ENCODE assay signal across 8 cellular contexts in genomic region chr18:56869189-56869777, GRCh38.
DNase-seq lines count a peak whose midpoint lies in the region; ATAC-seq, FAIRE-seq and TF ChIP-seq lines count a peak whose summit lies in the region.

No MANE protein-coding gene starts in this region.

- intact Hi-C loops in PC-9 (cut with micrococcal nuclease; ENCODE audit: unreplicated experiment): loop anchor here (2.0 kb wide), 1 partner anchor 570 kb away; no protein-coding TSS in a partner anchor
- intact Hi-C loops in activated T-helper 2 cell treated with anti-CD3 and anti-CD28 coated beads, Interferon-gamma antibody, Interleukin-2, Interleukin-4, amounts not matched to agents 10 μg/mL and 5 μg/mL and 100 μg/mL, durations not matched to agents 14 hours and 24 hours and 36 hours (cut with micrococcal nuclease): loop anchor here (5.0 kb wide), 1 partner anchor 568 kb away; the partner anchor contains the start of gene ONECUT2

- no peaks in the 10 kb centered on the region for H3F3A ChIP-seq in PC-9 (ENCODE audit: insufficient read depth, low read depth)

- no peaks in the 10 kb centered on the region for H3K36me3 ChIP-seq in PC-9 (ENCODE audit: low read depth)

- H3K4me3 Mint-ChIP-seq in nephron: no peak overlapping the region
- H3K4me3 Mint-ChIP-seq in activated T-helper 2 cell treated with anti-CD3 and anti-CD28 coated beads, Interferon-gamma antibody, Interleukin-2, Interleukin-4, amounts not matched to agents 10 μg/mL and 5 μg/mL and 100 μg/mL, durations not matched to agents 14 hours and 24 hours and 36 hours (ENCODE audit: low read depth): no peak overlapping the region

- no peak overlapping the region for H3K27ac ChIP-seq in PC-9

- H3K4me1 Mint-ChIP-seq in nephron: peaks cover 10% of the 10 kb centered on the region
- peaks cover 6% of the 10 kb centered on the region for H3K4me1 Mint-ChIP-seq in activated T-helper 2 cell treated with anti-CD3 and anti-CD28 coated beads, Interferon-gamma antibody, Interleukin-2, Interleukin-4, amounts not matched to agents 10 μg/mL and 5 μg/mL and 100 μg/mL, durations not matched to agents 14 hours and 24 hours and 36 hours (ENCODE audit: low read depth)

- H3K27me3 ChIP-seq in PC-9 (ENCODE audit: insufficient read depth, low read depth): no peaks in the 10 kb centered on the region

- POLR2A ChIA-PET in PC-9 (lab: Charles Lee; ENCODE audit: unreplicated experiment): interaction anchor here (0.6 kb wide), 1 partner anchor 236 kb away, joined by 3 read pairs; no protein-coding TSS in a partner anchor

- H3K79me2 ChIP-seq in PC-9 (ENCODE audit: low read depth): no peaks in the 10 kb centered on the region

- no peak overlapping the region for H3K27ac Mint-ChIP-seq in nephron
- H3K27ac Mint-ChIP-seq in activated T-helper 2 cell treated with anti-CD3 and anti-CD28 coated beads, Interferon-gamma antibody, Interleukin-2, Interleukin-4, amounts not matched to agents 10 μg/mL and 5 μg/mL and 100 μg/mL, durations not matched to agents 14 hours and 24 hours and 36 hours: no peak overlapping the region

- TF ChIP-seq CTCF in LNCAP (IDR thresholded peaks at IDR 0.05) (peak; percentile 87), PC-9 (conservative IDR thresholded peaks at IDR 0.05) (peak; percentile 85), nephron (IDR thresholded peaks at IDR 0.05; ENCODE audit: unreplicated experiment in 3 of 3) (peak; percentile 64 to 72 (median 65))

- H3K9me3 Mint-ChIP-seq in nephron: no peaks in the 10 kb centered on the region
- H3K9me3 Mint-ChIP-seq in activated T-helper 2 cell treated with anti-CD3 and anti-CD28 coated beads, Interferon-gamma antibody, Interleukin-2, Interleukin-4, amounts not matched to agents 10 μg/mL and 5 μg/mL and 100 μg/mL, durations not matched to agents 14 hours and 24 hours and 36 hours: no peaks in the 10 kb centered on the region

- H3K9me3 ChIP-seq in PC-9 (ENCODE audit: insufficient read depth, low read depth): no peaks in the 10 kb centered on the region

- no peaks in the 10 kb centered on the region for H3K4me1 ChIP-seq in PC-9 (replicated peaks; ENCODE audit: insufficient read depth)

- peak; percentile 59 for FAIRE-seq in endometrium (lab: Jason Lieb, UNC)

- H3K36me3 Mint-ChIP-seq in nephron (ENCODE audit: low read depth): no peaks in the 10 kb centered on the region
- H3K36me3 Mint-ChIP-seq in activated T-helper 2 cell treated with anti-CD3 and anti-CD28 coated beads, Interferon-gamma antibody, Interleukin-2, Interleukin-4, amounts not matched to agents 10 μg/mL and 5 μg/mL and 100 μg/mL, durations not matched to agents 14 hours and 24 hours and 36 hours (ENCODE audit: low read depth): no peaks in the 10 kb centered on the region

- no peak overlapping the region for H3K4me2 ChIP-seq in PC-9

- CTCF ChIA-PET in PC-9 (lab: Charles Lee): no interaction called here

- H4K20me1 ChIP-seq in PC-9 (ENCODE audit: insufficient read depth): no peaks in the 10 kb centered on the region

- H3K4me3 ChIP-seq in PC-9: no peak overlapping the region

- H3K27me3 Mint-ChIP-seq in nephron (ENCODE audit: low read depth): no peaks in the 10 kb centered on the region
- H3K27me3 Mint-ChIP-seq in activated T-helper 2 cell treated with anti-CD3 and anti-CD28 coated beads, Interferon-gamma antibody, Interleukin-2, Interleukin-4, amounts not matched to agents 10 μg/mL and 5 μg/mL and 100 μg/mL, durations not matched to agents 14 hours and 24 hours and 36 hours (ENCODE audit: low read depth): no peaks in the 10 kb centered on the region

- BruUV-seq in PC-9 (replicated peaks; lab: Mats Ljungman, UMichigan): no TSS peak

- no peaks in the 10 kb centered on the region for H3K9me2 ChIP-seq in PC-9 (ENCODE audit: insufficient read depth)

- DNase-seq in DMS 273 (lab: John Stamatoyannopoulos, UW; ENCODE audit: unreplicated experiment) (peak; percentile 69), PC-9 (peak in 1 of 2 experiments; percentile 56), 8988T (no peak)
- DNase-seq in activated T-helper 2 cell treated with anti-CD3 and anti-CD28 coated beads, Interferon-gamma antibody, Interleukin-2, Interleukin-4, amounts not matched to agents 10 μg/mL and 5 μg/mL and 100 μg/mL, durations not matched to agents 14 hours and 24 hours and 36 hours (ENCODE audit: low spot score): no peak

- no peak overlapping the region for H2AFZ ChIP-seq in PC-9

- peak; percentile 81 for ATAC-seq in GM21390 (IDR thresholded peaks at IDR 0.05; ENCODE audit: unreplicated experiment)
